In genomic region chr7:33596694-33597093, GRCh38 we compare ENCODE assay signal across 19 cellular contexts.
"Had no signal": no experiment of that assay in that cellular context is flagged by ENCODE, and none has a peak within 500 bp of the region (broad histone marks: within the 10 kb centered on the region; RNA-seq: fewer than 3 reads in every experiment).

No MANE protein-coding gene starts in this region.

- ATAC-seq: activated CD8-positive, alpha-beta T cell treated with anti-CD3 and anti-CD28 coated beads, Interleukin-2, amount 10 ng/mL, durations not matched to agents 7 days and 5 days; activated naive CD8-positive, alpha-beta T cell treated with anti-CD3 and anti-CD28 coated beads, Interleukin-2, amount 50 U/mL, for 24 hours; heart right ventricle; left lobe of liver; naive thymus-derived CD8-positive, alpha-beta T cell; upper lobe of right lung had no signal

- H3K4me3 ChIP-seq: heart right ventricle, lung, thyroid gland, upper lobe of right lung had no signal

- H3K27me3 ChIP-seq: heart right ventricle, thyroid gland, upper lobe of right lung had no signal

- H3K27ac ChIP-seq: heart right ventricle, thyroid gland, upper lobe of right lung had no signal

- DNase-seq: activated CD4-positive, alpha-beta T cell treated with anti-CD3 and anti-CD28 coated beads for 1 hour; activated CD4-positive, alpha-beta T cell treated with anti-CD3 and anti-CD28 coated beads, Interleukin-2, amount 50 U/mL, for 1 hour; activated CD8-positive, alpha-beta T cell treated with anti-CD3 and anti-CD28 coated beads, Interleukin-2, amount 10 ng/mL, durations not matched to agents 7 days and 5 days; activated gamma-delta T cell; activated naive CD4-positive, alpha-beta T cell treated with anti-CD3 and anti-CD28 coated beads, Interleukin-2, amount 50 U/mL, for 16 hours; activated naive CD8-positive, alpha-beta T cell treated with anti-CD3 and anti-CD28 coated beads, Interleukin-2, amount 50 U/mL, for 24 hours; aorta; heart right ventricle; kidney; naive thymus-derived CD8-positive, alpha-beta T cell; retina; stimulated activated CD4-positive, alpha-beta T cell treated with anti-CD3 and anti-CD28 coated beads, Interleukin-4, amount 100 ng/mL, for 24 hours; stimulated activated naive CD4-positive, alpha-beta T cell treated with Interleukin-2 at 50 U/mL for 16 hours; substantia nigra; T-helper 1 cell; thyroid gland; upper lobe of right lung had no signal

- H3K4me1 ChIP-seq: thyroid gland, upper lobe of right lung had no signal

- H3K9me3 ChIP-seq: heart right ventricle, thyroid gland, upper lobe of right lung had no signal

- H3K36me3 ChIP-seq: heart right ventricle, thyroid gland, upper lobe of right lung had no signal
